In the genomic region with DNA sequence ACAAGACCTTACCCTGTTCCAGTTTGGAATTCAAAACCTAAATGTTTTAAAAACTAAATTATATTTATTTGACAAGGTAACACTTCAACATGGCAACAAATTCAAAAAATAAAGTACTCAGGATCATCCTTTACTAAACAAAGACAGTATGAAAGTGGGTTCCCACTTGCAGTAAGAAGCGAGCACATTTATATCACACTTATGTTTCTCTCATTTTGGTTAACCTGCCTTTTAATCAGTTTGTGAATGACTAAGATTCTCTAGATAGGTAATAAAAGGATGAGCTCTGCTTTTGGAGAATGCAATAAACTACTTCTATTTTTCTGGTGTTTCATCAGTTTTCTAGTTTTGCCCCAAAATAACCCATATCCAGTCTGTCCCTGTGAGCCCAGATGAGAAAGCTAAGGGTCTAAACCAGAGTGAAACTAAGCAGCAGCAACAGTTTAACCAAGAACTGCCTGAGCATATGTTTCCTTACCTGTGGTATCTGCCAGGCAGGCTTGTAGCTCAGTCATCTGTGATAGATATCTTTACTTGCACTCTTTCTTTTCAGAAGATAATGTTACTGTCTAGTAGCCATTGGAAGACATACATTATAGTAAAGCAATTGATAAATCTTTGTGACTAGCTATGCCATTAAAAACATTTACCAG, we compare ENCODE assay signal across 20 cellular contexts.
"Had no signal": no experiment of that assay in that cellular context is flagged by ENCODE, and none has a peak within 500 bp of the region (broad histone marks: within the 10 kb centered on the region; RNA-seq: fewer than 3 reads in every experiment).

No MANE protein-coding gene starts in this region.

- DNase-seq: activated CD4-positive, alpha-beta memory T cell treated with anti-CD3 and anti-CD28 coated beads for 36 hours; activated CD4-positive, alpha-beta T cell treated with anti-CD3 and anti-CD28 coated beads, Interleukin-2, amount 10 ng/mL, durations not matched to agents 7 days and 5 days; activated CD8-positive, alpha-beta memory T cell treated with anti-CD3 and anti-CD28 coated beads, Interleukin-2, amount 50 U/mL, for 4 hours; activated gamma-delta T cell; activated naive CD4-positive, alpha-beta T cell treated with anti-CD3 and anti-CD28 coated beads for 36 hours; brain microvascular endothelial cell; cerebellar nuclear complex; Karpas-422; NCI-H1048; NCI-H2081 treated with DMSO at 0.1 percent for 48 hours; NCI-H446; PC-9; SIG-M5; T-helper 17 cell; T1000 had no signal

- H3K36me3 Mint-ChIP-seq: activated CD4-positive, alpha-beta memory T cell treated with anti-CD3 and anti-CD28 coated beads for 36 hours had no signal

- H3K4me2 ChIP-seq: PC-9 had no signal

- H3K4me3 ChIP-seq: cardiac muscle cell, K562, PC-9 had no signal

- H3K36me3 ChIP-seq: brain microvascular endothelial cell had no signal

- H3K9me3 Mint-ChIP-seq: activated CD4-positive, alpha-beta T cell treated with anti-CD3 and anti-CD28 coated beads, Interleukin-2, amount 10 ng/mL, durations not matched to agents 7 days and 5 days; activated naive CD4-positive, alpha-beta T cell treated with anti-CD3 and anti-CD28 coated beads for 36 hours; activated T-helper 1 cell treated with anti-CD3 and anti-CD28 coated beads, Interleukin-12 subunit alpha, Interleukin-12 subunit beta, Interleukin-2, Interleukin-4 antibody, amounts not matched to agents 30 ng/mL and 10 ng/mL and 1 ng/mL, durations not matched to agents 14 hours and 24 hours and 36 hours had no signal

- H3K27ac ChIP-seq: brain microvascular endothelial cell, cardiac muscle cell, PC-9, VCaP had no signal

- H3K4me3 Mint-ChIP-seq: activated CD4-positive, alpha-beta memory T cell treated with anti-CD3 and anti-CD28 coated beads for 36 hours; activated CD4-positive, alpha-beta T cell treated with anti-CD3 and anti-CD28 coated beads, Interleukin-2, amount 10 ng/mL, durations not matched to agents 7 days and 5 days; activated naive CD4-positive, alpha-beta T cell treated with anti-CD3 and anti-CD28 coated beads for 36 hours; activated naive CD8-positive, alpha-beta T cell; activated T-helper 1 cell treated with anti-CD3 and anti-CD28 coated beads, Interleukin-12 subunit alpha, Interleukin-12 subunit beta, Interleukin-2, Interleukin-4 antibody, amounts not matched to agents 30 ng/mL and 10 ng/mL and 1 ng/mL, durations not matched to agents 14 hours and 24 hours and 36 hours; T-helper 17 cell had no signal

- H3K4me1 Mint-ChIP-seq: T-helper 17 cell had no signal

- ATAC-seq: K562, T-helper 17 cell had no signal

- H3K27me3 Mint-ChIP-seq: T-helper 17 cell had no signal

- H3K27ac Mint-ChIP-seq: activated CD4-positive, alpha-beta memory T cell treated with anti-CD3 and anti-CD28 coated beads for 36 hours; activated CD4-positive, alpha-beta T cell treated with anti-CD3 and anti-CD28 coated beads, Interleukin-2, amount 10 ng/mL, durations not matched to agents 7 days and 5 days; activated naive CD4-positive, alpha-beta T cell treated with anti-CD3 and anti-CD28 coated beads for 36 hours; activated naive CD8-positive, alpha-beta T cell; activated T-helper 1 cell treated with anti-CD3 and anti-CD28 coated beads, Interleukin-12 subunit alpha, Interleukin-12 subunit beta, Interleukin-2, Interleukin-4 antibody, amounts not matched to agents 30 ng/mL and 10 ng/mL and 1 ng/mL, durations not matched to agents 14 hours and 24 hours and 36 hours; T-helper 17 cell had no signal

- H2AFZ ChIP-seq: PC-9 had no signal

- H3K27me3 ChIP-seq: brain microvascular endothelial cell, cardiac muscle cell had no signal
